Comparison of ENCODE assay signal across 1 cellular context in genomic region chr10:103894454-103894853, GRCh38.
TF ChIP-seq lines count a peak whose summit lies in the region.

No MANE protein-coding gene starts in this region.

TF ChIP-seq in HCT116, 20 proteins besides CTCF, POLR2A, EP300 and RAD21 (continued from another document):
- TF ChIP-seq REST (IDR thresholded peaks at IDR 0.05; ENCODE audit: low read depth) (no peak), POLR2AphosphoS5 (IDR thresholded peaks at IDR 0.05; ENCODE audit: low read depth, low read length) (no peak), ELF1 (IDR thresholded peaks at IDR 0.05; ENCODE audit: borderline replicate concordance, low read depth) (no peak), JUND (IDR thresholded peaks at IDR 0.05) (no peak)
- TF ChIP-seq, protein P1, sequence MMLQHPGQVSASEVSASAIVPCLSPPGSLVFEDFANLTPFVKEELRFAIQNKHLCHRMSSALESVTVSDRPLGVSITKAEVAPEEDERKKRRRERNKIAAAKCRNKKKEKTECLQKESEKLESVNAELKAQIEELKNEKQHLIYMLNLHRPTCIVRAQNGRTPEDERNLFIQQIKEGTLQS (IDR thresholded peaks at IDR 0.05), result no peak
